9 cellular contexts compared by ENCODE assay signal in genomic region chr1:46991083-46991923, GRCh38. TPM values are rescaled to one million over a fixed set of nuclear protein-coding genes. Genes with fewer than 3 reads are reported as not detected.
DNase-seq lines count a peak whose midpoint lies in the region; ATAC-seq and TF ChIP-seq lines count a peak whose summit lies in the region.
"Had no signal": no experiment of that assay in that cellular context is flagged by ENCODE, and none has a peak within 500 bp of the region (broad histone marks: within the 10 kb centered on the region; RNA-seq: fewer than 3 reads in every experiment).

No MANE protein-coding gene starts in this region.

- no peak for TF ChIP-seq POLR2A in breast epithelium (IDR thresholded peaks at IDR 0.05)

- in situ Hi-C loops in GM13976 (cut with MboI; ENCODE audit: low sequenced_read_pairs, unreplicated experiment) = no loop called here

- H3F3A ChIP-seq in neural cell (ENCODE audit: insufficient read depth, low read length, poor library complexity, severe bottlenecking) = no peaks in the 10 kb centered on the region

- H3K27me3 ChIP-seq in breast epithelium (no peaks in the 10 kb centered on the region), neural cell (ENCODE audit: insufficient read depth, low read depth, low read length) (no peaks in the 10 kb centered on the region)

- no peak for TF ChIP-seq EP300 in neural cell (conservative IDR thresholded peaks at IDR 0.05; ENCODE audit: poor library complexity, severe bottlenecking)

- H3K4me3 ChIP-seq in breast epithelium (no peak overlapping the region), neural cell (ENCODE audit: low read length) (no peak overlapping the region)

- peak; percentile 9 for TF ChIP-seq CTCF in GM13976 (IDR thresholded peaks at IDR 0.05; ENCODE audit: borderline replicate concordance, control extremely low read depth, extremely low read depth, insufficient read depth, missing control alignments)
- peak in 2 of 3 donors; percentile 11 to 20 for TF ChIP-seq CTCF in breast epithelium (IDR thresholded peaks at IDR 0.05)
- TF ChIP-seq CTCF in neural cell (IDR thresholded peaks at IDR 0.05; ENCODE audit: poor library complexity, severe bottlenecking) = peak; percentile 26

- no peak overlapping the region for H3K9ac ChIP-seq in neural cell (ENCODE audit: low read length)

- H3K36me3 ChIP-seq in breast epithelium (no peaks in the 10 kb centered on the region), neural cell (ENCODE audit: insufficient read depth, low read length) (no peaks in the 10 kb centered on the region)

- intact Hi-C loops in breast epithelium (cut with DNase I; ENCODE audit: low total_unique reads) = no loop called here

- no peaks in the 10 kb centered on the region for H3K4me1 ChIP-seq in breast epithelium

- peak; percentile 43 for TF ChIP-seq RAD21 in neural cell (conservative IDR thresholded peaks at IDR 0.05)

- ATAC-seq in HG03097 (IDR thresholded peaks at IDR 0.05; ENCODE audit: low FRiP score, unreplicated experiment) = no peak
- ATAC-seq in GM21515 (IDR thresholded peaks at IDR 0.05; ENCODE audit: unreplicated experiment) = no peak

- no peak overlapping the region for H2AFZ ChIP-seq in neural cell (ENCODE audit: low read depth, low read length)

- H3K4me2 ChIP-seq in neural cell (ENCODE audit: low read length) = no peak overlapping the region

- H3K27ac ChIP-seq in breast epithelium (no peak overlapping the region), neural cell (ENCODE audit: low read length) (no peak overlapping the region)

- H4K20me1 ChIP-seq in neural cell (ENCODE audit: insufficient read depth) = no peaks in the 10 kb centered on the region

- H3K79me2 ChIP-seq in neural cell (replicated peaks; ENCODE audit: insufficient read depth, low read length) = no peaks in the 10 kb centered on the region

- no peaks in the 10 kb centered on the region for H3K9me2 ChIP-seq in neural cell (ENCODE audit: insufficient read depth, low read length)

- H3K9me3 ChIP-seq in breast epithelium (no peaks in the 10 kb centered on the region), neural cell (ENCODE audit: low read length) (no peaks in the 10 kb centered on the region)

- DNase-seq in GM13976 (ENCODE audit: low spot score) = no peak
- peak; percentile 35 for DNase-seq in NCI-H2196 (lab: John Stamatoyannopoulos, UW; ENCODE audit: unreplicated experiment)
- no peak for DNase-seq in breast epithelium (ENCODE audit: low spot score in 2 of 2)
- no peak for DNase-seq in stimulated activated CD8-positive, alpha-beta memory T cell treated with anti-CD3 and anti-CD28 coated beads, Interleukin-4, amount 100 ng/mL, for 48 hours
- no peak for DNase-seq in HuH-7.5 (ENCODE audit: low spot score)
- DNase-seq: activated CD8-positive, alpha-beta memory T cell treated with anti-CD3 and anti-CD28 coated beads, Interleukin-2, amount 50 U/mL, for 48 hours had no signal

TF ChIP-seq in neural cell, 6 proteins besides CTCF, POLR2A, EP300 and RAD21:
- TF ChIP-seq MXI1 (conservative IDR thresholded peaks at IDR 0.05; ENCODE audit: poor library complexity, severe bottlenecking) (no peak), TAF1 (IDR thresholded peaks at IDR 0.05; ENCODE audit: low read depth) (no peak), SMC3 (conservative IDR thresholded peaks at IDR 0.05; ENCODE audit: poor library complexity) (no peak), POLR2AphosphoS5 (IDR thresholded peaks at IDR 0.05) (no peak), EZH2 (IDR thresholded peaks at IDR 0.05; ENCODE audit: borderline replicate concordance, insufficient read depth, low read length, poor library complexity, severe bottlenecking) (no peak), REST (IDR thresholded peaks at IDR 0.05; ENCODE audit: borderline replicate concordance) (no peak)
TF ChIP-seq in neural cell: peak in this region for 0.

RNA-seq across cellular contexts. Expression of gene CYP4X1, which starts 32.2 kb away (rescaled TPM):
- 100 to 1,000 TPM in 1 of 3 donors, 10 to 100 TPM in 2; 32.6 to 307 (median 46.8) TPM for total RNA-seq in breast epithelium
- 20.7 and 22.8 TPM in 2 replicates for polyA plus RNA-seq in neural cell
- 14.6 and 20.6 TPM in 2 replicates for polyA minus RNA-seq in neural cell

RNA-seq across cellular contexts. Expression of gene CYP4A11, which starts 50.0 kb away (rescaled TPM):
- total RNA-seq in breast epithelium = 1 to 10 TPM in 1 of 3 donors, under 1 TPM in 2; 0.29 to 4.6 (median 0.48) TPM
- 1.6 TPM in 1 of 2 replicates, not detected in the other for polyA plus RNA-seq in neural cell
- polyA minus RNA-seq in neural cell = not detected in 2 replicates
